8 cellular contexts compared by ENCODE assay signal in the genomic region with DNA sequence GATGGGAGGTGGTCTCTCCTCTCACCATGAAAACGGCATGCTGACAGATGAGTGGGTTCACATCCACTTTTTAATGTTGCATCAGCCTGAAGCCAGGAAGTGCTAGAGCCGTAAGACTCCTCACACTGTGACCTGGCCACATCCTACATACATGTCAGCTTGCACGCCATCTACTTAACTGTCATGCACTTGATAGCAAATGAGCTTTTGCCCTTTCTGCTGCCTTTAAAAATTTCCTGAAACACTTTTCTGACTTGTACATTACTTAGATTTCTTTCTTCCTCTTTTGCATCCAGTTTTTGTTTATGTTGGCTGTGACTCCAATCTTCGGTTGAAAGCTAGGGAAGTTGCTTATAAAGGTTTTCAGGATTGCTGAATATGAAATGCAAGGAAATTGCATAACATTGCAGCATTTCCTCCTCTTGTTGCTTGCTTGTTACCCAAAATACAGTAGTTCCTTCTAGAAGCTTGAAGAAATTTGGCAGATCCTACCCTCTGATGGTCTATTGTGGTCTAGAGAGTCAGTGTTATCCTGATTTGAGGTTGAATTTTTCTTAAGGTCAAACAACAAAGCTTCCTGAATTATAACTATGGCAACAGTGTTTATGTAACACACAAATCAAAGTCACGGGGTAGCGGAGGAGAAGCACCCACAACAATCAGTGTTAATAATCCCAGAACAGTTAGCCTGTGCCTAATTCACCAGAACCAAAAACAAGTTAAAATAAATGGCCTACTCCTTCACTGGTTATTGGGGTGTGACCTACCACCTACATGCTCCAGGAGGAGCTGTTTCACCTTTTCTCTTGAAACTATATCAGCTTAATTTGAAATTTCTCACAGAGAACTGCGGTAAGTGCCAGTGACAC.
DNase-seq lines count a peak whose midpoint lies in the region; TF ChIP-seq lines count a peak whose summit lies in the region.

No MANE protein-coding gene starts in this region.

- DNase-seq in NCI-H2227 (lab: John Stamatoyannopoulos, UW; ENCODE audit: unreplicated experiment) (peak; percentile 13), NCI-H2227 treated with DMSO at 0.1 percent for 48 hours (lab: John Stamatoyannopoulos, UW) (no peak), GOT3 (lab: John Stamatoyannopoulos, UW) (peak; percentile 48), Karpas-422 (peak; percentile 87), UCSD-AML1 (lab: John Stamatoyannopoulos, UW; ENCODE audit: unreplicated experiment) (peak; percentile 55), colonic mucosa (no peak), stomach (peak; percentile 36)

- no peak for TF ChIP-seq POLR2A in stomach (IDR thresholded peaks at IDR 0.05)

- H3K27ac ChIP-seq in Karpas-422 (ENCODE audit: low read length) (peak overlapping the region; percentile 48), colonic mucosa (peak overlapping the region; percentile 54), mesodermal cell (ENCODE audit: low read depth, low read length, severe bottlenecking) (peak overlapping the region; percentile 73), stomach (peak overlapping the region; percentile 43 to 77 (median 72))

- H3K4me1 ChIP-seq in Karpas-422 (ENCODE audit: low read length) = peaks cover 62% of the 10 kb centered on the region
- H3K4me1 ChIP-seq in colonic mucosa = no peaks in the 10 kb centered on the region
- H3K4me1 ChIP-seq in mesodermal cell (ENCODE audit: control insufficient read depth, insufficient read depth, low read length, poor library complexity, severe bottlenecking) = peaks cover 14% of the 10 kb centered on the region
- H3K4me1 ChIP-seq in stomach = peaks cover 7 to 38% (median 28%) of the 10 kb centered on the region in 4 donors

- H3K4me3 ChIP-seq in Karpas-422 (ENCODE audit: low read length) (no peak overlapping the region), colonic mucosa (no peak overlapping the region), mesodermal cell (ENCODE audit: extremely low read depth, insufficient read depth, low read length, poor library complexity, severe bottlenecking) (no peak overlapping the region), stomach (no peak overlapping the region)

- peak overlapping the region; percentile 31 for H3K4me2 ChIP-seq in Karpas-422 (ENCODE audit: low read depth, low read length, poor library complexity, severe bottlenecking)

- H3K9me3 ChIP-seq in Karpas-422 (ENCODE audit: low read length) (no peaks in the 10 kb centered on the region), colonic mucosa (no peaks in the 10 kb centered on the region), mesodermal cell (ENCODE audit: control insufficient read depth, low read length) (no peaks in the 10 kb centered on the region), stomach (no peaks in the 10 kb centered on the region)

- no peak for TF ChIP-seq EP300 in stomach (IDR thresholded peaks at IDR 0.05)

- peak overlapping the region; percentile 60; the same call in 1 of the 2 replicates for H2AFZ ChIP-seq in Karpas-422 (ENCODE audit: low read length)

- H3K9me2 ChIP-seq in Karpas-422 (replicated peaks; ENCODE audit: insufficient read depth, low read length) = no peaks in the 10 kb centered on the region

- no peaks in the 10 kb centered on the region for H4K20me1 ChIP-seq in Karpas-422 (ENCODE audit: insufficient read depth, low read depth, low read length)

- H3K9ac ChIP-seq in Karpas-422 (ENCODE audit: low read length) (peak overlapping the region; percentile 38), colonic mucosa (ENCODE audit: low read depth in 2 of 2, low read length in 2 of 2) (no peak overlapping the region)

- H3K36me3 ChIP-seq in Karpas-422 (ENCODE audit: insufficient read depth, low read length) (no peaks in the 10 kb centered on the region), colonic mucosa (no peaks in the 10 kb centered on the region), mesodermal cell (ENCODE audit: control insufficient read depth, insufficient read depth, low read length) (no peaks in the 10 kb centered on the region), stomach (no peaks in the 10 kb centered on the region)

- intact Hi-C loops in colonic mucosa (cut with DNase I) = no loop called here
- intact Hi-C loops in stomach (cut with DNase I; ENCODE audit: low total_unique reads) = no loop called here

- no peaks in the 10 kb centered on the region for H3K79me2 ChIP-seq in Karpas-422 (ENCODE audit: low read length)

- H3K27me3 ChIP-seq in Karpas-422 (ENCODE audit: low read length) (no peaks in the 10 kb centered on the region), colonic mucosa (no peaks in the 10 kb centered on the region), stomach (no peaks in the 10 kb centered on the region)

- WGBS in mesodermal cell (ENCODE audit: insufficient coverage in 2 of 2), 2 experiments = 78 to 84% methylated on average over 4 to 5 of the region's 7 CpGs
- 37 to 52% (median 42%) methylated on average over 7 of the region's 7 CpGs for WGBS in stomach, 5 donors

- TF ChIP-seq CTCF in colonic mucosa (IDR thresholded peaks at IDR 0.05) (no peak), stomach (IDR thresholded peaks at IDR 0.05) (peak in 4 of 7 experiments; percentile 17 to 50 (median 28))

Comparison
In these comparisons a context has a peak if more than half of its experiments do, and no peak if none do; other contexts are left out.
1. DNase-seq: peak in NCI-H2227 (single experiment), GOT3 (single experiment), Karpas-422 (single experiment), UCSD-AML1 (single experiment) and stomach (single experiment); none in NCI-H2227 treated with DMSO at 0.1 percent for 48 hours (single experiment) and colonic mucosa (single experiment).
2. Peak in every context shown above with its lines, with median percentiles within 50 percentile points of each other: H3K27ac ChIP-seq.